Comparison of ENCODE assay signal across 17 cellular contexts in the genomic region with DNA sequence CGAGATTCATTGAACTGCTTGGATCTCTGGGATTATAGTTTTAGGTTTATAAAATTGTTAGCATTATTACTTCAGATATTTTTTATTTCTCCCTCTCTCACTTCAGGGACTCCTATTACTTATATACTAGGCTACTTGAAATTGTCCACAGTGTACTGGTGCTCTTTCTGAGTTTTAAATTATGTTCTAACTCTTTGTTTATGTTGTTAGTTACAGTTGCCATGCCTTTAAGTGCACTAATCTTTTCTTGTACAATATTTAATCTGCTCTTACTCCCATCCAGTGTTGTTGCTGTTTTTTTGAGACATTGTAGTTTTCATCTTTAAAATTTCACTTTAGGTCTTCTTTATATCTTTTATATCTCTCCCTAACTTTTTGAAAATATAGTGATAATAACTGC. TPM values are rescaled to one million over a fixed set of nuclear protein-coding genes. Genes with fewer than 3 reads are reported as not detected.
"Had no signal": no experiment of that assay in that cellular context is flagged by ENCODE, and none has a peak within 500 bp of the region (broad histone marks: within the 10 kb centered on the region; RNA-seq: fewer than 3 reads in every experiment).

No MANE protein-coding gene starts in this region.

- ATAC-seq: effector memory CD8-positive, alpha-beta T cell; gastroesophageal sphincter; natural killer cell had no signal

- H3K9me3 ChIP-seq: esophagus muscularis mucosa, gastroesophageal sphincter, sigmoid colon had no signal

- H3K4me3 ChIP-seq: esophagus muscularis mucosa, gastroesophageal sphincter, sigmoid colon, skin epidermis had no signal

- DNase-seq: effector memory CD8-positive, alpha-beta T cell; immature natural killer cell; mammary epithelial cell; natural killer cell; retina; sigmoid colon; stimulated activated CD4-positive, alpha-beta T cell treated with anti-CD3 and anti-CD28 coated beads, Interleukin-12 subunit alpha, Interleukin-12 subunit beta, amount 100 ng/mL, for 4 hours; stimulated activated naive CD4-positive, alpha-beta T cell treated with Interleukin-2 at 50 U/mL for 16 hours had no signal

- H3K27ac ChIP-seq: epithelial cell of prostate, esophagus muscularis mucosa, gastroesophageal sphincter, skin epidermis had no signal

- H3K36me3 ChIP-seq: esophagus muscularis mucosa, gastroesophageal sphincter, sigmoid colon had no signal

- H3K27me3 ChIP-seq: esophagus muscularis mucosa, gastroesophageal sphincter, sigmoid colon had no signal

- FAIRE-seq: keratinocyte had no signal

RNA-seq across cellular contexts. Expression of a gene that starts 13.1 kb away (rescaled TPM):
- total RNA-seq: esophagus muscularis mucosa, myocyte, neural crest cell, posterior vena cava, sigmoid colon had no signal
- polyA plus RNA-seq: immature natural killer cell, keratinocyte, liver, mammary epithelial cell had no signal
